ENCODE assay signal across 8 cellular contexts in genomic region chr12:101876861-101877815, GRCh38. TPM values are rescaled to one million over a fixed set of nuclear protein-coding genes. Genes with fewer than 3 reads are reported as not detected.
A peak's percentile ranks its signal among the peaks of the same experiment; 100 is the strongest.
DNase-seq lines count a peak whose midpoint lies in the region; ATAC-seq and TF ChIP-seq lines count a peak whose summit lies in the region.

TSS of gene DRAM1 (plus strand) at chr12:101877580. CDS start at chr12:101877790, 210 bp downstream.

- no peaks in the 10 kb centered on the region for H3K36me3 Mint-ChIP-seq in activated CD4-positive, alpha-beta memory T cell treated with anti-CD3 and anti-CD28 coated beads for 36 hours

- H3K4me1 Mint-ChIP-seq in activated CD4-positive, alpha-beta memory T cell treated with anti-CD3 and anti-CD28 coated beads for 36 hours (ENCODE audit: low read depth), result peaks cover 8% of the 10 kb centered on the region

- peak; percentile 91 for TF ChIP-seq POLR2A in right lobe of liver (IDR thresholded peaks at IDR 0.05)

- POLR2A ChIA-PET in AG04450 (lab: Yijun Ruan, JAX), result interaction anchor here (0.5 to 1.5 kb wide), 8 partner anchors 14 to 60 kb away, joined by 3 to 25 read pairs (median 4); partner anchors contain the start of gene GNPTAB
- POLR2A ChIA-PET in activated CD4-positive, alpha-beta memory T cell treated with anti-CD3 and anti-CD28 coated beads for 36 hours (lab: Charles Lee), result interaction anchor here (1.0 kb wide), 1 partner anchor 11 kb away, joined by 3 read pairs; no protein-coding TSS in a partner anchor

- H3K4me3 Mint-ChIP-seq in activated CD4-positive, alpha-beta memory T cell treated with anti-CD3 and anti-CD28 coated beads for 36 hours, result peak within 1 kb of the TSS; percentile 87

- intact Hi-C loops in activated CD4-positive, alpha-beta memory T cell treated with anti-CD3 and anti-CD28 coated beads for 36 hours (cut with micrococcal nuclease), result loop anchor here (1.0 to 2.0 kb wide), 3 partner anchors 18 to 244 kb away; partner anchors contain the start of genes NUP37 and PARPBP
- intact Hi-C loops in dorsolateral prefrontal cortex (cut with DNase I) (no loop called here), right lobe of liver (cut with DNase I) (no loop called here)

- peak within 1 kb of the TSS; percentile 48 for H3K27ac Mint-ChIP-seq in activated CD4-positive, alpha-beta memory T cell treated with anti-CD3 and anti-CD28 coated beads for 36 hours

- peak within 1 kb of the TSS; percentile 96 for H3K27ac ChIP-seq in AG04450 (ENCODE audit: low read depth, low read length)
- peak within 1 kb of the TSS in 58 of 59 donors; percentile 32 to 95 (median 84) for H3K27ac ChIP-seq in dorsolateral prefrontal cortex
- peak within 1 kb of the TSS; percentile 94 to 97 (median 97) for H3K27ac ChIP-seq in right lobe of liver

- no peaks in the 10 kb centered on the region for H3K4me1 ChIP-seq in right lobe of liver

- CTCF ChIA-PET in AG04450 (lab: Charles Lee), result interaction anchor here (0.6 to 1.0 kb wide), 3 partner anchors 37 to 171 kb away, joined by 3 to 4 read pairs (median 3); no protein-coding TSS in a partner anchor
- CTCF ChIA-PET in activated CD4-positive, alpha-beta memory T cell treated with anti-CD3 and anti-CD28 coated beads for 36 hours (lab: Charles Lee), result interaction anchor here (1.1 kb wide), 1 partner anchor 12 kb away, joined by 3 read pairs; no protein-coding TSS in a partner anchor

- H3K9me3 Mint-ChIP-seq in activated CD4-positive, alpha-beta memory T cell treated with anti-CD3 and anti-CD28 coated beads for 36 hours, result no peaks in the 10 kb centered on the region

- no peak for TF ChIP-seq CTCF in AG04450 (IDR thresholded peaks at IDR 0.05; ENCODE audit: low read depth, low read length)
- peak in 16 of 56 donors; percentile 6 to 36 (median 13) for TF ChIP-seq CTCF in dorsolateral prefrontal cortex (IDR thresholded peaks at IDR 0.05 in 54 of 56, conservative IDR thresholded peaks at IDR 0.05 in 2 of 56; ENCODE audit: low read depth in 1 of 56, partially characterized antibody in 56 of 56)
- TF ChIP-seq CTCF in right lobe of liver (IDR thresholded peaks at IDR 0.05), result peak in 3 of 4 donors; percentile 15 to 17 (median 16)

- DNase-seq in AG04450 (ENCODE audit: low read depth, low spot score) (peak; percentile 71), NCI-H226 (peak; percentile 89), dorsolateral prefrontal cortex (peak; percentile 17 to 74 (median 55)), right lobe of liver (peak; percentile 95 to 96 (median 95))
- DNase-seq in activated CD4-positive, alpha-beta memory T cell treated with anti-CD3 and anti-CD28 coated beads for 36 hours, result peak; percentile 85
- peak; percentile 71 for DNase-seq in stimulated activated CD4-positive, alpha-beta T cell treated with anti-CD3 and anti-CD28 coated beads, Interleukin-4, amount 100 ng/mL, for 24 hours

- peak; percentile 82 for ATAC-seq in GM18511 (IDR thresholded peaks at IDR 0.05; ENCODE audit: unreplicated experiment)
- ATAC-seq in HG02981 (IDR thresholded peaks at IDR 0.05; ENCODE audit: unreplicated experiment), result peak; percentile 85
- ATAC-seq in right lobe of liver, result peak; percentile 87 to 95 (median 92)

- H3K36me3 ChIP-seq in right lobe of liver, result no peaks in the 10 kb centered on the region

- 0% methylated on average over 25 of the region's 105 CpGs for WGBS in right lobe of liver (ENCODE audit: insufficient coverage, low coverage, low lambda C conversion rate, missing lambda C conversion rate)

- H3K27me3 Mint-ChIP-seq in activated CD4-positive, alpha-beta memory T cell treated with anti-CD3 and anti-CD28 coated beads for 36 hours, result no peaks in the 10 kb centered on the region

- H3K4me3 ChIP-seq in AG04450 (ENCODE audit: low read depth, low read length), result peak within 1 kb of the TSS; percentile 99
- peak within 1 kb of the TSS; percentile 53 to 92 (median 80) for H3K4me3 ChIP-seq in dorsolateral prefrontal cortex
- peak within 1 kb of the TSS; percentile 65 to 76 (median 68) for H3K4me3 ChIP-seq in right lobe of liver

- H3K9me3 ChIP-seq in AG04450 (ENCODE audit: control insufficient read depth, insufficient read depth, low read length), result no peaks in the 10 kb centered on the region; the same call in 1 of the 2 replicates
- H3K9me3 ChIP-seq in right lobe of liver, result no peaks in the 10 kb centered on the region

- H3K27me3 ChIP-seq in AG04450 (ENCODE audit: control insufficient read depth, insufficient read depth, low read length), result no peaks in the 10 kb centered on the region
- H3K27me3 ChIP-seq in dorsolateral prefrontal cortex, result peaks cover 0 to 4% (median 0%) of the 10 kb centered on the region in 45 donors
- H3K27me3 ChIP-seq in right lobe of liver, result no peaks in the 10 kb centered on the region

RNA-seq across cellular contexts. Expression of gene DRAM1, which starts in this region (rescaled TPM):
- polyA plus RNA-seq in AG04450 (2011; rRNA removed), result 54.9 and 57.5 TPM in 2 replicates
- polyA minus RNA-seq in AG04450 (2011; rRNA and poly(A)+ RNA removed), result 39.1 and 46.2 TPM in 2 replicates
- total RNA-seq in activated CD4-positive, alpha-beta memory T cell treated with anti-CD3 and anti-CD28 coated beads for 36 hours, result 1 to 10 TPM; 2.6 to 2.8 TPM
- 1 to 10 TPM; 1.5 to 7.6 (median 3.3) TPM for total RNA-seq in dorsolateral prefrontal cortex
- total RNA-seq in right lobe of liver, result 10 to 100 TPM in 1 of 6 experiments, 1 to 10 TPM in 5; 2.2 to 11.3 (median 4.3) TPM

Comparison
In these comparisons a context has a peak if more than half of its experiments do, and no peak if none do; other contexts are left out.
1. Peak in every context shown above with its lines: DNase-seq, ATAC-seq, H3K4me3 ChIP-seq and H3K27ac ChIP-seq.